In the genomic region with DNA sequence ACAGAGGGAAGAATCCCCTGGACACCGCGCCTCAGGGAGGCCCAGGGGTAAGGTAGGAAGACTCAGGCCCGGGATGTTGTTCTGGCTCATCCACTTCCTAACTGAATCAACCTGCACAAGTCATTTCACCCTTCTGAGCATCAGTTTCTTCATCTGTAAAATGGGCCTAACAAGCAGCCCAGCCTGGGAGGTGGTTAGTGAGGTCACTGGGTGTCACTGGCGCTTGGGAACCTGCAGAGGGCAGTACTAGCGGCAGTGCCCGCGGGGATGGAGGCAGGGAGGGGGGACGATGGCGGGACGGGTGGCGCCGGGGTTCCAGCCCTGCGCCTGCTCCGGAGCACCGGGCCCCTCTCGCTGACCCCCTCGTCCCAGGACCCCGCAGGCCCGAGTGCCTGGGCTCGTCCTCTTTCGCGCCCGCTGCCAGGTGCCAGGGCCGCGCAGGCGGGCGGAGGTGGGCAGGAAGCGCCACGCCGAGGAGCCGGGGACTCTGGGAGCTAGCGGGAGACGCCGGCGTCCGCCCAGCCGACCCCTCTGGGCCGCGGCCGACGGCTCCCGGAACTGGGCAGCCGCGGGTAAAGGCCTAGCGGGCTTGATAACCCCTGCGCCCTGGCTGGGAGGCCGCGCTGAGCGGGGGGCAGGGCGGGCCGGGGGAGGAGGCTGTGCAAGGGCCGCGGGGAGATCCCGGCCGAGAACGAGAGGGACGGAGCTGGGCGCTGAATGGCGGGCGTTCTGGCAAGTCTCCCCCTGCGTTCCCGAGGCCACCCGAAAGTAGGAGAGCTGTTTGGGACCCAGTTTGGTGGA, we compare ENCODE assay signal across 8 cellular contexts. TPM values are rescaled to one million over a fixed set of nuclear protein-coding genes. Genes with fewer than 3 reads are reported as not detected.
A peak's percentile ranks its signal among the peaks of the same experiment; 100 is the strongest.
DNase-seq lines count a peak whose midpoint lies in the region; ATAC-seq and TF ChIP-seq lines count a peak whose summit lies in the region.

Gene NLRX1, plus strand, starts transcription at position 255 of the 801 bp plus-strand sequence. CDS start 2,679 bp downstream, outside the sequence.

- H3K9me3 ChIP-seq in CD4-positive, alpha-beta T cell (ENCODE audit: control insufficient read depth, low read length), result no peaks in the 10 kb centered on the region
- no peaks in the 10 kb centered on the region for H3K9me3 ChIP-seq in NT2/D1 (ENCODE audit: insufficient read depth, low read length)
- no peaks in the 10 kb centered on the region for H3K9me3 ChIP-seq in esophagus (ENCODE audit: control insufficient read depth in 2 of 2, insufficient read depth in 1 of 2, low read depth in 1 of 2, low read length in 1 of 2)
- H3K9me3 ChIP-seq in muscle layer of colon (ENCODE audit: low read length), result no peaks in the 10 kb centered on the region

- TF ChIP-seq CTCF in CD4-positive, alpha-beta T cell (IDR thresholded peaks at IDR 0.05), result peak; percentile 92

- H3K27me3 Mint-ChIP-seq in CD4-positive, alpha-beta T cell, result no peaks in the 10 kb centered on the region

- H3K9ac ChIP-seq in NT2/D1 (ENCODE audit: insufficient read length, low read depth) (peak within 1 kb of the TSS; percentile 93), muscle layer of colon (ENCODE audit: low read length) (peak within 1 kb of the TSS; percentile 86)

- 3 to 4% methylated on average over 61 to 63 of the region's 63 CpGs for WGBS in esophagus, 2 donors

- peak within 1 kb of the TSS; percentile 64 for H3K4me3 ChIP-seq in NT2/D1 (ENCODE audit: insufficient read length, low read depth)
- H3K4me3 ChIP-seq in esophagus (ENCODE audit: low read depth in 1 of 2, low read length in 2 of 2), result peak within 1 kb of the TSS; percentile 71 to 86
- peak within 1 kb of the TSS; percentile 70 to 88 for H3K4me3 ChIP-seq in muscle layer of colon (ENCODE audit: low read depth in 1 of 2, low read length in 2 of 2)

- H3K4me1 ChIP-seq in NT2/D1 (ENCODE audit: insufficient read depth, insufficient read length), result peaks cover 8% of the 10 kb centered on the region
- peaks cover 0 to 4% of the 10 kb centered on the region in 2 donors for H3K4me1 ChIP-seq in esophagus (ENCODE audit: control insufficient read depth in 2 of 2, insufficient read depth in 2 of 2, low read length in 1 of 2)
- no peaks in the 10 kb centered on the region for H3K4me1 ChIP-seq in muscle layer of colon (ENCODE audit: insufficient read depth, low read length)

- POLR2A ChIA-PET in CD4-positive, alpha-beta T cell (lab: Charles Lee), result interaction anchor here (0.7 to 1.9 kb wide), 17 partner anchors 9 to 256 kb away, joined by 3 to 11 read pairs (median 4); partner anchors contain the start of genes C2CD2L, CBL, DPAGT1 and HINFP

- no peaks in the 10 kb centered on the region for H3K9me3 Mint-ChIP-seq in CD4-positive, alpha-beta T cell

- H3K36me3 ChIP-seq in NT2/D1 (ENCODE audit: insufficient read depth, insufficient read length, low read length) (peaks cover 10% of the 10 kb centered on the region), esophagus (ENCODE audit: control insufficient read depth in 2 of 2, insufficient read depth in 2 of 2, low read length in 1 of 2) (peaks cover 0 to 4% of the 10 kb centered on the region in 2 donors), muscle layer of colon (ENCODE audit: insufficient read depth, low read length) (no peaks in the 10 kb centered on the region)

- peak within 1 kb of the TSS; percentile 56 for H3K27ac ChIP-seq in CD4-positive, alpha-beta T cell (ENCODE audit: low read depth, low read length)
- H3K27ac ChIP-seq in esophagus (ENCODE audit: low read depth in 2 of 2, low read length in 1 of 2), result peak within 1 kb of the TSS; percentile 87 to 98
- peak within 1 kb of the TSS; percentile 77 for H3K27ac ChIP-seq in muscle layer of colon (ENCODE audit: low read depth, low read length)

- intact Hi-C loops in CD4-positive, alpha-beta T cell (cut with DNase I, micrococcal nuclease), result loop anchor here (1.0 to 5.0 kb wide), 4 partner anchors 28 to 155 kb away; partner anchors contain the start of gene HINFP (in 1 of the 2)

- peak; percentile 72 to 81 (median 74) for DNase-seq in CD4-positive, alpha-beta T cell
- DNase-seq in NT2/D1 (ENCODE audit: low read depth, low spot score), result peak; percentile 82
- peak; percentile 80 for DNase-seq in activated T-cell treated with anti-CD3 and anti-CD28 coated beads for 48 hours (ENCODE audit: low read depth)
- peak; percentile 54 to 71 for DNase-seq in stimulated activated CD8-positive, alpha-beta memory T cell treated with anti-CD3 and anti-CD28 coated beads, Interleukin-7, amount 100 ng/mL, for 1 hour (ENCODE audit: low read depth in 2 of 2)

- peaks cover 6% of the 10 kb centered on the region for H3K4me1 Mint-ChIP-seq in CD4-positive, alpha-beta T cell (ENCODE audit: low read depth)

- ATAC-seq in CD4-positive, alpha-beta T cell (ENCODE audit: poor library complexity), result peak; percentile 98
- ATAC-seq in GM19351 (IDR thresholded peaks at IDR 0.05; ENCODE audit: unreplicated experiment), result peak; percentile 92
- peak; percentile 92 for ATAC-seq in HG03521 (IDR thresholded peaks at IDR 0.05; ENCODE audit: unreplicated experiment)

- no peaks in the 10 kb centered on the region for H3K27me3 ChIP-seq in CD4-positive, alpha-beta T cell (ENCODE audit: control insufficient read depth, insufficient read depth, low read length)
- H3K27me3 ChIP-seq in NT2/D1 (ENCODE audit: insufficient read depth, insufficient read length) (no peaks in the 10 kb centered on the region), esophagus (ENCODE audit: control insufficient read depth in 1 of 2, insufficient read depth in 2 of 2, low read length in 2 of 2) (no peaks in the 10 kb centered on the region), muscle layer of colon (ENCODE audit: control insufficient read depth in 1 of 2, insufficient read depth in 2 of 2, low read length in 2 of 2) (no peaks in the 10 kb centered on the region)

- H3K27ac Mint-ChIP-seq in CD4-positive, alpha-beta T cell, result peak within 1 kb of the TSS; percentile 82

- CTCF ChIA-PET in CD4-positive, alpha-beta T cell (lab: Charles Lee), result interaction anchor here (0.6 to 1.5 kb wide), 10 partner anchors 15 to 153 kb away, joined by 3 to 6 read pairs (median 4); partner anchors contain the start of genes CBL and VPS11

- H3K4me3 Mint-ChIP-seq in CD4-positive, alpha-beta T cell, result peak within 1 kb of the TSS; percentile 91

- H3K36me3 Mint-ChIP-seq in CD4-positive, alpha-beta T cell (ENCODE audit: low read depth), result peaks cover 5% of the 10 kb centered on the region

RNA-seq across cellular contexts. Expression of gene NLRX1, which starts in this region (rescaled TPM):
- total RNA-seq in CD4-positive, alpha-beta T cell, result 1 to 10 TPM; 4.2 to 5.4 TPM
- polyA plus RNA-seq in esophagus, result 10 to 100 TPM; 24.9 to 38.8 TPM

Comparison
In these comparisons a context has a peak if more than half of its experiments do, and no peak if none do; other contexts are left out.
1. Peak in every context shown above with its lines: DNase-seq, ATAC-seq, H3K4me3 ChIP-seq and H3K27ac ChIP-seq.